Comparison of ENCODE assay signal across 27 cellular contexts in genomic region chr7:52620849-52621248, GRCh38.
A peak's percentile ranks its signal among the peaks of the same experiment; 100 is the strongest.
DNase-seq lines count a peak whose midpoint lies in the region; ATAC-seq, FAIRE-seq and TF ChIP-seq lines count a peak whose summit lies in the region.
"Had no signal": no experiment of that assay in that cellular context is flagged by ENCODE, and none has a peak within 500 bp of the region (broad histone marks: within the 10 kb centered on the region; RNA-seq: fewer than 3 reads in every experiment).

No MANE protein-coding gene starts in this region.

- no peaks in the 10 kb centered on the region for H3K27me3 ChIP-seq in PC-9 (ENCODE audit: insufficient read depth, low read depth)
- H3K27me3 ChIP-seq: BE2C, BLaER1 had no signal

- FAIRE-seq in A204.1 (lab: Jason Lieb, UNC): peak; percentile 11
- FAIRE-seq in kidney (lab: Jason Lieb, UNC): peak; percentile 21
- FAIRE-seq: GM12878, GM12892, GM18507 had no signal

- intact Hi-C loops in PC-9 (cut with micrococcal nuclease; ENCODE audit: unreplicated experiment): no loop called here
- intact Hi-C loops in kidney (cut with DNase I): no loop called here
- intact Hi-C loops in activated CD4-positive, alpha-beta T cell treated with anti-CD3 and anti-CD28 coated beads for 36 hours (cut with DNase I, micrococcal nuclease): no loop called here
- intact Hi-C loops in Right ventricle myocardium superior (cut with DNase I): no loop called here

- no peak for ATAC-seq in WTC11
- ATAC-seq in activated CD4-positive, alpha-beta T cell treated with anti-CD3 and anti-CD28 coated beads for 36 hours: no peak
- no peak for ATAC-seq in HG02885 (IDR thresholded peaks at IDR 0.05; ENCODE audit: poor library complexity, unreplicated experiment)
- ATAC-seq in Right ventricle myocardium superior (ENCODE audit: poor library complexity): no peak
- ATAC-seq: GM12878 had no signal

- H3K27ac ChIP-seq in PC-9 (no peak overlapping the region), kidney (ENCODE audit: low read depth in 2 of 2, low read length in 2 of 2) (no peak overlapping the region)
- H3K27ac ChIP-seq: 22Rv1, BLaER1 had no signal

- H3K36me3 ChIP-seq in PC-9 (ENCODE audit: low read depth) (no peaks in the 10 kb centered on the region), kidney (ENCODE audit: control insufficient read depth in 1 of 2, insufficient read depth in 2 of 2, low read length in 2 of 2) (no peaks in the 10 kb centered on the region)
- H3K36me3 ChIP-seq: BE2C, BLaER1 had no signal

- CTCF ChIA-PET in PC-9 (lab: Charles Lee): no interaction called here
- CTCF ChIA-PET in WTC11 (lab: Charles Lee): no interaction called here
- CTCF ChIA-PET in activated CD4-positive, alpha-beta T cell treated with anti-CD3 and anti-CD28 coated beads for 36 hours (lab: Charles Lee): no interaction called here

- no peak overlapping the region for H3K9ac ChIP-seq in kidney (ENCODE audit: low read length in 2 of 2)
- H3K9ac ChIP-seq: BLaER1 had no signal

- no peaks in the 10 kb centered on the region for H3K36me3 Mint-ChIP-seq in WTC11
- no peaks in the 10 kb centered on the region for H3K36me3 Mint-ChIP-seq in activated CD4-positive, alpha-beta T cell treated with anti-CD3 and anti-CD28 coated beads for 36 hours (ENCODE audit: low read depth)
- H3K36me3 Mint-ChIP-seq: CD14-positive monocyte; CD4-positive, alpha-beta memory T cell; CD4-positive, CD25-positive, alpha-beta regulatory T cell; CD8-positive, alpha-beta memory T cell had no signal

- TF ChIP-seq CTCF in PC-9 (conservative IDR thresholded peaks at IDR 0.05) (no peak), WTC11 (IDR thresholded peaks at IDR 0.05) (no peak), kidney (IDR thresholded peaks at IDR 0.05; ENCODE audit: borderline replicate concordance, extremely low read depth, insufficient read depth) (no peak)

- H3K9me2 ChIP-seq in PC-9 (ENCODE audit: insufficient read depth): no peaks in the 10 kb centered on the region

- H3K27me3 Mint-ChIP-seq in WTC11 (ENCODE audit: low read depth): no peaks in the 10 kb centered on the region
- H3K27me3 Mint-ChIP-seq in activated CD4-positive, alpha-beta T cell treated with anti-CD3 and anti-CD28 coated beads for 36 hours: no peaks in the 10 kb centered on the region
- H3K27me3 Mint-ChIP-seq: CD4-positive, alpha-beta memory T cell; CD4-positive, CD25-positive, alpha-beta regulatory T cell; CD8-positive, alpha-beta memory T cell had no signal

- no peaks in the 10 kb centered on the region for H3F3A ChIP-seq in PC-9 (ENCODE audit: insufficient read depth, low read depth)

- H3K4me1 ChIP-seq in PC-9 (replicated peaks; ENCODE audit: insufficient read depth) (no peaks in the 10 kb centered on the region), kidney (ENCODE audit: control insufficient read depth in 1 of 2, insufficient read depth in 1 of 2, low read depth in 1 of 2, low read length in 2 of 2) (no peaks in the 10 kb centered on the region)
- H3K4me1 ChIP-seq: BE2C, BLaER1 had no signal

- DNase-seq in PC-9 (no peak), WTC11 (ENCODE audit: low spot score) (no peak), kidney (no peak), Right ventricle myocardium superior (no peak)
- no peak for DNase-seq in activated CD4-positive, alpha-beta T cell treated with anti-CD3 and anti-CD28 coated beads for 36 hours
- DNase-seq: ACHN; BE2C; C1 segment of cervical spinal cord; CD4-positive, alpha-beta memory T cell; CD4-positive, CD25-positive, alpha-beta regulatory T cell; CD8-positive, alpha-beta memory T cell; COR-L47; DMS 273 treated with DMSO at 0.1 percent for 48 hours; DMS153; DMS53; DMS79; DND-41; EL; GDM1 had no signal

- no peaks in the 10 kb centered on the region for H3K4me1 Mint-ChIP-seq in WTC11
- no peaks in the 10 kb centered on the region for H3K4me1 Mint-ChIP-seq in activated CD4-positive, alpha-beta T cell treated with anti-CD3 and anti-CD28 coated beads for 36 hours
- H3K4me1 Mint-ChIP-seq: CD14-positive monocyte; CD4-positive, alpha-beta memory T cell; CD4-positive, CD25-positive, alpha-beta regulatory T cell; CD8-positive, alpha-beta memory T cell had no signal

- BruUV-seq in PC-9 (replicated peaks; lab: Mats Ljungman, UMichigan): no TSS peak

- no peaks in the 10 kb centered on the region for H4K20me1 ChIP-seq in PC-9 (ENCODE audit: insufficient read depth)
- H4K20me1 ChIP-seq: BLaER1 had no signal

- H3K4me3 ChIP-seq in PC-9: no peak overlapping the region
- H3K4me3 ChIP-seq in kidney (ENCODE audit: low read length in 2 of 2): no peak overlapping the region
- H3K4me3 ChIP-seq: BLaER1, GM12878 had no signal

- H3K4me3 Mint-ChIP-seq in WTC11: no peak overlapping the region
- H3K4me3 Mint-ChIP-seq in activated CD4-positive, alpha-beta T cell treated with anti-CD3 and anti-CD28 coated beads for 36 hours: no peak overlapping the region
- H3K4me3 Mint-ChIP-seq: CD14-positive monocyte; CD4-positive, alpha-beta memory T cell; CD4-positive, CD25-positive, alpha-beta regulatory T cell; CD8-positive, alpha-beta memory T cell had no signal

- no peak overlapping the region for H3K4me2 ChIP-seq in PC-9
- H3K4me2 ChIP-seq: BLaER1 had no signal

- no peaks in the 10 kb centered on the region for H3K9me3 Mint-ChIP-seq in WTC11
- H3K9me3 Mint-ChIP-seq in activated CD4-positive, alpha-beta T cell treated with anti-CD3 and anti-CD28 coated beads for 36 hours (ENCODE audit: low read depth): peaks cover 5% of the 10 kb centered on the region

- POLR2A ChIA-PET in PC-9 (lab: Charles Lee; ENCODE audit: unreplicated experiment): no interaction called here
- POLR2A ChIA-PET in WTC11 (lab: Charles Lee): no interaction called here
- POLR2A ChIA-PET in activated CD4-positive, alpha-beta T cell treated with anti-CD3 and anti-CD28 coated beads for 36 hours (lab: Charles Lee): no interaction called here

- H3K79me2 ChIP-seq in PC-9 (ENCODE audit: low read depth): no peaks in the 10 kb centered on the region

- no peak overlapping the region for H3K27ac Mint-ChIP-seq in WTC11
- H3K27ac Mint-ChIP-seq in activated CD4-positive, alpha-beta T cell treated with anti-CD3 and anti-CD28 coated beads for 36 hours: no peak overlapping the region
- H3K27ac Mint-ChIP-seq: CD14-positive monocyte; CD4-positive, alpha-beta memory T cell; CD4-positive, CD25-positive, alpha-beta regulatory T cell; CD8-positive, alpha-beta memory T cell had no signal

- H3K9me3 ChIP-seq in PC-9 (ENCODE audit: insufficient read depth, low read depth) (no peaks in the 10 kb centered on the region), kidney (ENCODE audit: control insufficient read depth in 1 of 2, low read length in 2 of 2) (no peaks in the 10 kb centered on the region)
- H3K9me3 ChIP-seq: BE2C, BLaER1 had no signal

- peak overlapping the region; percentile 45; the same call in 1 of the 2 replicates for H2AFZ ChIP-seq in PC-9

TF ChIP-seq in WTC11, 78 proteins besides CTCF, POLR2A, EP300 and RAD21:
- TF ChIP-seq TEAD4 (CRISPR knock-in tag; IDR thresholded peaks at IDR 0.05) (no peak), HMGA2 (CRISPR knock-in tag; IDR thresholded peaks at IDR 0.05) (peak; percentile 91), ZNF232 (CRISPR knock-in tag; IDR thresholded peaks at IDR 0.05) (no peak)
